ENCODE assay signal across 8 cellular contexts in genomic region chr9:128689293-128689770, GRCh38. TPM values are rescaled to one million over a fixed set of nuclear protein-coding genes. Genes with fewer than 3 reads are reported as not detected.
A peak's percentile ranks its signal among the peaks of the same experiment; 100 is the strongest.
DNase-seq lines count a peak whose midpoint lies in the region; TF ChIP-seq lines count a peak whose summit lies in the region.

No MANE protein-coding gene starts in this region.

- H3K9me3 Mint-ChIP-seq in Caco-2 (ENCODE audit: unreplicated experiment) = no peaks in the 10 kb centered on the region

- H3K9me3 ChIP-seq in Caco-2 (no peaks in the 10 kb centered on the region), skeletal muscle tissue (ENCODE audit: control insufficient read depth in 3 of 3, low read length in 3 of 3) (no peaks in the 10 kb centered on the region)

- H3K4me3 ChIP-seq in Caco-2 (ENCODE audit: low read depth, low read length) (peak overlapping the region; percentile 68), H7 (ENCODE audit: insufficient read depth, low read depth, low read length) (peak overlapping the region; percentile 81), iPS-11a (ENCODE audit: low read depth, low read length) (peak overlapping the region; percentile 43), skeletal muscle tissue (ENCODE audit: low read length in 3 of 3) (peak overlapping the region in 2 of 3 donors; percentile 52 to 61)

- POLR2A ChIA-PET in Caco-2 (lab: Charles Lee) = interaction anchor here (0.5 to 2.0 kb wide), 9 partner anchors 9 to 1782 kb away, joined by 3 to 26 read pairs (median 3); partner anchors contain the start of gene ZDHHC12

- H3K27ac ChIP-seq in adipose tissue (ENCODE audit: low read depth, low read length) = peak overlapping the region; percentile 75
- peak overlapping the region; percentile 68 for H3K27ac ChIP-seq in skeletal muscle tissue (ENCODE audit: low read depth, low read length)

- CTCF ChIA-PET in Caco-2 (lab: Charles Lee) = interaction anchor here (1.0 to 1.2 kb wide), 2 partner anchors 53 to 141 kb away, joined by 3 to 6 read pairs; partner anchors contain the start of gene SPOUT1

- peaks cover 81% of the 10 kb centered on the region for H3K36me3 Mint-ChIP-seq in Caco-2 (ENCODE audit: insufficient read depth, unreplicated experiment)

- BruUV-seq in Caco-2 (replicated peaks; lab: Mats Ljungman, UMichigan) = no TSS peak

- whole genome bisulfite sequencing in adipose tissue, 3 donors = 0 to 1% (median 0%) methylated on average over 1 to 61 of the region's 78 CpGs

- no peaks in the 10 kb centered on the region for H3K27me3 ChIP-seq in Caco-2 (replicated peaks; ENCODE audit: control insufficient read depth, insufficient read depth, low read length)
- H3K27me3 ChIP-seq in H7 (ENCODE audit: control insufficient read depth, insufficient read depth, low read length) = no peaks in the 10 kb centered on the region
- peaks cover 0 to 9% (median 5%) of the 10 kb centered on the region in 3 donors for H3K27me3 ChIP-seq in skeletal muscle tissue (ENCODE audit: control insufficient read depth in 3 of 3, insufficient read depth in 3 of 3, low read length in 3 of 3)

- peaks cover 36% of the 10 kb centered on the region for H3K4me1 Mint-ChIP-seq in Caco-2 (ENCODE audit: low read depth, unreplicated experiment)

- DNase-seq in Caco-2 = peak; percentile 64 to 71
- DNase-seq in H7 = peak; percentile 76
- peak; percentile 56 for DNase-seq in NCI-H226
- no peak for DNase-seq in cerebellar nuclear complex (lab: John Stamatoyannopoulos, UW)
- DNase-seq in GM19238 (ENCODE audit: insufficient read length, low spot score) = no peak

- no peaks in the 10 kb centered on the region for H3K27me3 Mint-ChIP-seq in Caco-2 (ENCODE audit: insufficient read depth, unreplicated experiment)

- TF ChIP-seq CTCF in Caco-2 (IDR thresholded peaks at IDR 0.05; ENCODE audit: insufficient read depth in 1 of 2, low read depth in 1 of 2, low read length in 1 of 2, severe bottlenecking in 1 of 2, unreplicated experiment in 1 of 2) = no peak

- peak overlapping the region; percentile 83 for H3K27ac Mint-ChIP-seq in Caco-2 (ENCODE audit: unreplicated experiment)

- H3K9ac ChIP-seq in skeletal muscle tissue (ENCODE audit: low read depth in 1 of 3, low read length in 3 of 3) = peak overlapping the region in 1 of 3 donors; percentile 79

- intact Hi-C loops in Caco-2 (cut with micrococcal nuclease; ENCODE audit: unreplicated experiment) = loop anchor here (2.0 kb wide), 1 partner anchor 35 kb away; the partner anchor contains the start of gene ZDHHC12

- H3K36me3 ChIP-seq in Caco-2 (ENCODE audit: control insufficient read depth, insufficient read depth, low read length) = peaks cover 3% of the 10 kb centered on the region; the same call in 1 of the 2 replicates
- H3K36me3 ChIP-seq in H7 (replicated peaks; ENCODE audit: control insufficient read depth, insufficient read depth, low read length) = peaks cover 26% of the 10 kb centered on the region
- H3K36me3 ChIP-seq in skeletal muscle tissue (ENCODE audit: control insufficient read depth in 3 of 3, insufficient read depth in 3 of 3, low read length in 3 of 3) = peaks cover 15 to 26% (median 26%) of the 10 kb centered on the region in 3 donors

- H3K4me3 Mint-ChIP-seq in Caco-2 (ENCODE audit: unreplicated experiment) = peak overlapping the region; percentile 83

- peaks cover 29% of the 10 kb centered on the region for H3K4me1 ChIP-seq in Caco-2
- peaks cover 16 to 25% (median 20%) of the 10 kb centered on the region in 3 donors for H3K4me1 ChIP-seq in skeletal muscle tissue (ENCODE audit: control insufficient read depth in 3 of 3, insufficient read depth in 3 of 3, low read length in 3 of 3)

RNA-seq across cellular contexts. Expression of gene SET, which starts 0.3 kb away (rescaled TPM):
- total RNA-seq in Caco-2 (2022) = 710 and 745 TPM in 2 replicates
- total RNA-seq in H7 (2014; rRNA removed; shearing (Covaris generic)) = 798 and 1,235 TPM in 2 replicates
- polyA plus RNA-seq in adipose tissue = 100 to 1,000 TPM in 2 of 3 donors, 10 to 100 TPM in 1; 85.2 to 179 (median 111) TPM
- 336 TPM for total RNA-seq in skeletal muscle tissue

RNA-seq across cellular contexts. Expression of gene PKN3, which starts 13.0 kb away (rescaled TPM):
- total RNA-seq in Caco-2 (2022) (1.6 and 2.1 TPM in 2 replicates), skeletal muscle tissue (2.1 TPM)
- 29.4 and 35.0 TPM in 2 replicates for total RNA-seq in H7 (2014; rRNA removed; shearing (Covaris generic))
- polyA plus RNA-seq in adipose tissue = 10 to 100 TPM in 2 of 3 donors, 1 to 10 TPM in 1; 5.9 to 21.4 (median 13.8) TPM

RNA-seq across cellular contexts. Expression of gene DYNC2I2, which starts 32.7 kb away (rescaled TPM):
- 80.2 and 80.8 TPM in 2 replicates for total RNA-seq in Caco-2 (2022)
- total RNA-seq in H7 (2014; rRNA removed; shearing (Covaris generic)) = 82.3 and 113 TPM in 2 replicates
- 10 to 100 TPM; 15.0 to 30.8 (median 15.7) TPM for polyA plus RNA-seq in adipose tissue
- total RNA-seq in skeletal muscle tissue = 31.8 TPM

RNA-seq across cellular contexts. Expression of gene ZDHHC12, which starts 34.6 kb away (rescaled TPM):
- total RNA-seq in Caco-2 (2022) (71.0 and 73.7 TPM in 2 replicates), skeletal muscle tissue (2.6 TPM)
- 66.5 and 76.6 TPM in 2 replicates for total RNA-seq in H7 (2014; rRNA removed; shearing (Covaris generic))
- polyA plus RNA-seq in adipose tissue = 10 to 100 TPM; 28.8 to 73.3 (median 43.7) TPM

Comparison
In these comparisons a context has a peak if more than half of its experiments do, and no peak if none do; other contexts are left out.
1. DNase-seq: peak in Caco-2 (2 of 2), H7 (single experiment) and NCI-H226 (single experiment); none in cerebellar nuclear complex (0 of 2) and GM19238 (single experiment).
2. Peak in every context shown above with its lines, with median percentiles within 50 percentile points of each other: H3K4me3 ChIP-seq.